ENCODE assay signal across 8 cellular contexts in the genomic region with DNA sequence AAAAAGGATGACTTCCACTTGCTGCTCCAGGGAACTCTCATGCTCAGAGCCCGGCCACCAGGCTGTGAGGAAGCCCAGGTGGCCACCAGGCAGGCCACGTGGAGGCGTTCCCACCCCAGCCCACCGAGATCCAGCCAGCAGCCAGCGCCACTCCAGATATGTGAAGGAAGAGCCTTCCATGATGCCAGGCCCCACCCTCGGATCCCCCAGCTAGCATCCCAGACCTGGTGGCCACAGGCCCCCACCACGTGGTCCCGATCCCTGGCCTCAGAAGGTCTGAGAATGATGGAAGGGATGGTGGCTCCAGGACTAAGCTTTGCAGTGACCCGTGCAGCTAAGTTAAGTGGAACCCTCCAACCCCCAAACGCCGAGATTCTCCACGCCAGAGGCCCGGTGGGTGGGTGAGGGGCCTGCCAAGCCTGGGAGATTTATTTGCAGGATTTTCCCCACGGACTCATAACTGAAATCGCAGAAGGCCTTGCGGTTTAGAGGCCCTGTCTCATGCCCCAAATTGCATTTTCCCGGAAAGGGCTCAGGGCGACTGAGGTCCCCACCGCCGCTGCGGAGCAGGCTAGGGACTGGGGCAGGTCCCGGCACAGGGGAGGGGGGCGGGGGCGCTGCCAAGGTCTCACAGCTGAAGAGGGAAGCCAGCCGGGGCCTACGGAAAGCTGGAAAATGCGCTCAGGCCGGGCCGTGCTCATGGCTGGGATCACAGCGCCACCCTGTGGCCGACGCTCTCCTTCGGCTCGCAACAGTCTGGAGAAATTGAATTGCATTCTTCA. TPM values are rescaled to one million over a fixed set of nuclear protein-coding genes. Genes with fewer than 3 reads are reported as not detected.
DNase-seq lines count a peak whose midpoint lies in the region; ATAC-seq, FAIRE-seq and TF ChIP-seq lines count a peak whose summit lies in the region.

No MANE protein-coding gene starts in this region.

- no peak overlapping the region for H3K9ac ChIP-seq in keratinocyte (ENCODE audit: control insufficient read depth, extremely low read depth, insufficient read depth, low read length)

- H3K27me3 ChIP-seq in CD8-positive, alpha-beta T cell (ENCODE audit: insufficient read depth, low read length): no peaks in the 10 kb centered on the region
- no peaks in the 10 kb centered on the region for H3K27me3 ChIP-seq in keratinocyte (ENCODE audit: control insufficient read depth, extremely low read depth, insufficient read depth, low read length)

- H3K27ac Mint-ChIP-seq in CD8-positive, alpha-beta T cell: no peak overlapping the region
- peak overlapping the region; percentile 59 for H3K27ac Mint-ChIP-seq in central memory CD8-positive, alpha-beta T cell (ENCODE audit: low read depth)

- no peak overlapping the region for H3K4me2 ChIP-seq in keratinocyte (ENCODE audit: control insufficient read depth, extremely low read depth, insufficient read depth, low read depth, low read length)

- H3K4me3 Mint-ChIP-seq in CD8-positive, alpha-beta T cell: peak overlapping the region; percentile 5
- H3K4me3 Mint-ChIP-seq in central memory CD8-positive, alpha-beta T cell: peak overlapping the region; percentile 40

- peak; percentile 75 for TF ChIP-seq CTCF in CD8-positive, alpha-beta T cell (IDR thresholded peaks at IDR 0.05)
- peak; percentile 70 to 93 (median 90) for TF ChIP-seq CTCF in keratinocyte (optimal IDR thresholded peaks at IDR 0.05 in 1 of 3, IDR thresholded peaks at IDR 0.05 in 1 of 3, conservative IDR thresholded peaks at IDR 0.05 in 1 of 3; ENCODE audit: extremely low read depth in 1 of 3, insufficient read depth in 2 of 3, low read length in 3 of 3)

- H3K9me3 Mint-ChIP-seq in CD8-positive, alpha-beta T cell: no peaks in the 10 kb centered on the region
- H3K9me3 Mint-ChIP-seq in central memory CD8-positive, alpha-beta T cell: no peaks in the 10 kb centered on the region

- peak; percentile 44 for ATAC-seq in CD8-positive, alpha-beta T cell
- peak; percentile 49 for ATAC-seq in GM21576 (IDR thresholded peaks at IDR 0.05; ENCODE audit: unreplicated experiment)
- ATAC-seq in central memory CD8-positive, alpha-beta T cell (replicated peaks; ENCODE audit: extremely low read depth, poor library complexity, severe bottlenecking): peak; percentile 70
- ATAC-seq in GM18873 (IDR thresholded peaks at IDR 0.05; ENCODE audit: low FRiP score, unreplicated experiment): no peak

- no peaks in the 10 kb centered on the region for H3K36me3 ChIP-seq in CD8-positive, alpha-beta T cell (ENCODE audit: insufficient read depth, low read length)
- H3K36me3 ChIP-seq in keratinocyte (ENCODE audit: control insufficient read depth in 2 of 2, extremely low read depth in 1 of 2, insufficient read depth in 2 of 2, low read length in 2 of 2): no peaks in the 10 kb centered on the region

- no peaks in the 10 kb centered on the region for H3K79me2 ChIP-seq in keratinocyte (ENCODE audit: control insufficient read depth, insufficient read depth, low read length)

- intact Hi-C loops in CD8-positive, alpha-beta T cell (cut with DNase I, micrococcal nuclease): loop anchor here (1.0 to 10.0 kb wide), 8 partner anchors 233 to 1027 kb away; no protein-coding TSS in a partner anchor

- FAIRE-seq in keratinocyte (lab: Jason Lieb, UNC): peak; percentile 41

- H3K36me3 Mint-ChIP-seq in CD8-positive, alpha-beta T cell: no peaks in the 10 kb centered on the region
- H3K36me3 Mint-ChIP-seq in central memory CD8-positive, alpha-beta T cell (ENCODE audit: insufficient read depth): no peaks in the 10 kb centered on the region

- CTCF ChIA-PET in CD8-positive, alpha-beta T cell (lab: Charles Lee): interaction anchor here (0.8 to 2.2 kb wide), 9 partner anchors 11 to 980 kb away, joined by 3 to 10 read pairs (median 4); no protein-coding TSS in a partner anchor

- H4K20me1 ChIP-seq in keratinocyte (ENCODE audit: control insufficient read depth, extremely low read depth, insufficient read depth, low read length): no peaks in the 10 kb centered on the region

- H3K27me3 Mint-ChIP-seq in CD8-positive, alpha-beta T cell (ENCODE audit: low read depth): peaks cover 9% of the 10 kb centered on the region
- H3K27me3 Mint-ChIP-seq in central memory CD8-positive, alpha-beta T cell: peaks cover 9% of the 10 kb centered on the region

- H3K4me3 ChIP-seq in CD8-positive, alpha-beta T cell (ENCODE audit: low read depth, low read length): no peak overlapping the region
- H3K4me3 ChIP-seq in keratinocyte (ENCODE audit: control insufficient read depth in 2 of 3, extremely low read depth in 1 of 3, insufficient read depth in 2 of 3, low read depth in 1 of 3, low read length in 3 of 3): no peak overlapping the region

- DNase-seq in CD8-positive, alpha-beta T cell: peak; percentile 16 to 60 (median 47)
- peak; percentile 4 to 69 for DNase-seq in NCI-H1930 (lab: John Stamatoyannopoulos, UW)
- peak; percentile 79 for DNase-seq in UCSD-AML1 (lab: John Stamatoyannopoulos, UW; ENCODE audit: unreplicated experiment)
- DNase-seq in central memory CD8-positive, alpha-beta T cell (ENCODE audit: low spot score in 2 of 2): no peak
- DNase-seq in keratinocyte (ENCODE audit: low read depth, low spot score): no peak
- peak in 3 of 4 experiments; percentile 13 to 24 (median 22) for DNase-seq in stimulated activated CD4-positive, alpha-beta T cell treated with anti-CD3 and anti-CD28 coated beads, Interleukin-1b, Interleukin-23, amount 100 ng/mL, for 24 hours (ENCODE audit: low read depth in 4 of 4, low spot score in 1 of 4)

- no peak overlapping the region for H3K27ac ChIP-seq in CD8-positive, alpha-beta T cell (ENCODE audit: low read depth, low read length)
- no peak overlapping the region for H3K27ac ChIP-seq in keratinocyte (ENCODE audit: control insufficient read depth, insufficient read depth, low read length)

- peaks cover 4% of the 10 kb centered on the region for H3K4me1 Mint-ChIP-seq in CD8-positive, alpha-beta T cell (ENCODE audit: low read depth)
- no peaks in the 10 kb centered on the region for H3K4me1 Mint-ChIP-seq in central memory CD8-positive, alpha-beta T cell

- dilution Hi-C loops in keratinocyte (cut with MboI; ENCODE audit: extremely low pct_ligation_motif_present, low sequenced_read_pairs): no loop called here

- no peaks in the 10 kb centered on the region for H3K4me1 ChIP-seq in CD8-positive, alpha-beta T cell (ENCODE audit: insufficient read depth, low read length)
- no peaks in the 10 kb centered on the region for H3K4me1 ChIP-seq in keratinocyte (ENCODE audit: control insufficient read depth, extremely low read depth, insufficient read depth, low read length)

- peak overlapping the region; percentile 22 for H2AFZ ChIP-seq in keratinocyte (ENCODE audit: control insufficient read depth, low read length)

- no peaks in the 10 kb centered on the region for H3K9me3 ChIP-seq in CD8-positive, alpha-beta T cell (ENCODE audit: low read length)
- H3K9me3 ChIP-seq in keratinocyte (ENCODE audit: control insufficient read depth, low read depth, low read length): no peaks in the 10 kb centered on the region

- POLR2A ChIA-PET in CD8-positive, alpha-beta T cell (lab: Charles Lee): no interaction called here

- no peaks in the 10 kb centered on the region for H3K9me1 ChIP-seq in keratinocyte (ENCODE audit: control insufficient read depth, extremely low read depth, insufficient read depth, low read length)

RNA-seq across cellular contexts. Expression of a gene that starts 31.1 kb away (rescaled TPM):
- 10 to 100 TPM; 53.3 to 54.6 TPM for total RNA-seq in CD8-positive, alpha-beta T cell
- polyA plus RNA-seq in keratinocyte: not detected in 3 replicates
- polyA plus RNA-seq in keratinocyte (2011; ENCODE audit: low read depth): not detected
- polyA plus RNA-seq in keratinocyte (2011; cell fraction: cytosol; rRNA removed): not detected in 2 replicates
- polyA plus RNA-seq in keratinocyte (2011; cell fraction: nucleus; rRNA removed): not detected in 2 replicates
- not detected in 2 replicates for polyA plus RNA-seq in keratinocyte (2012; ENCODE audit: low replicate concordance)
- polyA minus RNA-seq in keratinocyte: not detected in 3 replicates
- polyA minus RNA-seq in keratinocyte (2011; cell fraction: cytosol; rRNA and poly(A)+ RNA removed): not detected
- polyA minus RNA-seq in keratinocyte (2011; cell fraction: nucleus; rRNA and poly(A)+ RNA removed): not detected in 2 replicates

Comparison
In these comparisons a context has a peak if more than half of its experiments do, and no peak if none do; other contexts are left out.
1. DNase-seq: peak in CD8-positive, alpha-beta T cell (7 of 7), NCI-H1930 (2 of 2), UCSD-AML1 (single experiment) and stimulated activated CD4-positive, alpha-beta T cell treated with anti-CD3 and anti-CD28 coated beads, Interleukin-1b, Interleukin-23, amount 100 ng/mL, for 24 hours (3 of 4); none in central memory CD8-positive, alpha-beta T cell (0 of 2) and keratinocyte (single experiment).